12 cellular contexts compared by ENCODE assay signal in genomic region chr6:125511809-125512341, GRCh38.
DNase-seq lines count a peak whose midpoint lies in the region; FAIRE-seq and TF ChIP-seq lines count a peak whose summit lies in the region.
"Had no signal": no experiment of that assay in that cellular context is flagged by ENCODE, and none has a peak within 500 bp of the region (broad histone marks: within the 10 kb centered on the region; RNA-seq: fewer than 3 reads in every experiment).

No MANE protein-coding gene starts in this region.

- intact Hi-C loops in tibial artery (cut with DNase I; ENCODE audit: low total_unique reads): no loop called here

- no peak for FAIRE-seq in H54 (lab: Jason Lieb, UNC)

- H3K9me3 ChIP-seq in SJCRH30 (replicated peaks) (no peaks in the 10 kb centered on the region), tibial artery (peaks cover 0 to 7% (median 0%) of the 10 kb centered on the region in 3 donors)
- H3K9me3 ChIP-seq: ovary had no signal

- TF ChIP-seq CTCF in tibial artery (IDR thresholded peaks at IDR 0.05): no peak

- TF ChIP-seq POLR2A in H54 (IDR thresholded peaks at IDR 0.05; ENCODE audit: low read depth, low read length): no peak

- no peaks in the 10 kb centered on the region for H3K27me3 ChIP-seq in SJCRH30
- H3K27me3 ChIP-seq in tibial artery: no peaks in the 10 kb centered on the region
- H3K27me3 ChIP-seq: ovary had no signal

- H3K4me1 ChIP-seq in SJCRH30: peaks cover 8% of the 10 kb centered on the region
- H3K4me1 ChIP-seq in tibial artery: no peaks in the 10 kb centered on the region

- H3K27ac ChIP-seq in SJCRH30 (no peak overlapping the region), tibial artery (peak overlapping the region in 1 of 2 donors; percentile 24)
- H3K27ac ChIP-seq: HL-60, ovary had no signal

- no peak overlapping the region for H3K4me3 ChIP-seq in SJCRH30
- H3K4me3 ChIP-seq in tibial artery: no peak overlapping the region
- H3K4me3 ChIP-seq: ovary had no signal

- H3K36me3 ChIP-seq in SJCRH30: no peaks in the 10 kb centered on the region
- H3K36me3 ChIP-seq in tibial artery: no peaks in the 10 kb centered on the region
- H3K36me3 ChIP-seq: ovary had no signal

- peak; percentile 65 for DNase-seq in COLO829 (ENCODE audit: low spot score)
- peak; percentile 64 for DNase-seq in NCI-H1694 (lab: John Stamatoyannopoulos, UW)
- DNase-seq in SJCRH30: peak; percentile 32 to 59
- peak; percentile 56 for DNase-seq in islet precursor cell
- DNase-seq in H54 (ENCODE audit: insufficient read length, low spot score): no peak
- no peak for DNase-seq in cerebellar nuclear complex (lab: John Stamatoyannopoulos, UW)
- DNase-seq in COR-L47 (lab: John Stamatoyannopoulos, UW): no peak
- DNase-seq in tibial artery: no peak
- DNase-seq: activated CD4-positive, alpha-beta memory T cell treated with anti-CD3 and anti-CD28 coated beads, Interleukin-2, amount 10 ng/mL, durations not matched to agents 7 days and 5 days; kidney glomerular epithelial cell; ovary had no signal

Comparison
In these comparisons a context has a peak if more than half of its experiments do, and no peak if none do; other contexts are left out.
1. DNase-seq: peak in COLO829 (single experiment), NCI-H1694 (single experiment), SJCRH30 (2 of 2) and islet precursor cell (single experiment); none in H54 (single experiment), cerebellar nuclear complex (0 of 2), COR-L47 (single experiment) and tibial artery (0 of 2).